3 cellular contexts compared by ENCODE assay signal in the genomic region with DNA sequence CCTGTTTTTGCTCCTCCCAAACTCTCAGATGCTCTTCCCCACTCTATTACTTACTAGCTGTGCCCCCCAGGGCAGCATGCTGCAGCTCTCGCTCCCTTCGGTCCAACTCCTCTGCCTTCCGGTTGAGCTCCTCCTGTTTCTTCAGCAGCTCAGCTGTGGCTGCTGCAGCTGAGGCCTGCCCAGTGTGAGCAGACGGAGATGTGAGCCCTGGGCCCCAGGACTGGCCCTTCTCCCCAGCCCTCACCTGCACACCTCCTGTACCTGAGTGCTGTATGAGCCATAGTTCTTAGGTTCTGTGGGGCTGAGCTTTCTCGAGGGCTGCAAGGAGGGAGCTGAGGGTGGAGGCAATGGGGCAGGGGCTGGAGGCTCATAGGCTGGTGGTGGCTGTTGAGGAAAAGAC.
TF ChIP-seq lines count a peak whose summit lies in the region.

No MANE protein-coding gene starts in this region.

TF ChIP-seq in A549, 52 proteins besides CTCF, POLR2A, EP300 and RAD21:
- no peak for TF ChIP-seq CHD2 (IDR thresholded peaks at IDR 0.05; ENCODE audit: low read length, partially characterized antibody)
- no peak for TF ChIP-seq CEBPB (IDR thresholded peaks at IDR 0.05)
- TF ChIP-seq BHLHE40 (IDR thresholded peaks at IDR 0.05; ENCODE audit: low read depth, low read length) = no peak

TF ChIP-seq in WTC11, 78 proteins besides CTCF, POLR2A, EP300 and RAD21:
- TF ChIP-seq, protein P1, sequence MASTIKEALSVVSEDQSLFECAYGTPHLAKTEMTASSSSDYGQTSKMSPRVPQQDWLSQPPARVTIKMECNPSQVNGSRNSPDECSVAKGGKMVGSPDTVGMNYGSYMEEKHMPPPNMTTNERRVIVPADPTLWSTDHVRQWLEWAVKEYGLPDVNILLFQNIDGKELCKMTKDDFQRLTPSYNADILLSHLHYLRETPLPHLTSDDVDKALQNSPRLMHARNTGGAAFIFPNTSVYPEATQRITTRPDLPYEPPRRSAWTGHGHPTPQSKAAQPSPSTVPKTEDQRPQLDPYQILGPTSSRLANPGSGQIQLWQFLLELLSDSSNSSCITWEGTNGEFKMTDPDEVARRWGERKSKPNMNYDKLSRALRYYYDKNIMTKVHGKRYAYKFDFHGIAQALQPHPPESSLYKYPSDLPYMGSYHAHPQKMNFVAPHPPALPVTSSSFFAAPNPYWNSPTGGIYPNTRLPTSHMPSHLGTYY (CRISPR knock-in tag; IDR thresholded peaks at IDR 0.05) = no peak
- TF ChIP-seq TCF7 (CRISPR knock-in tag; IDR thresholded peaks at IDR 0.05; ENCODE audit: low read depth) (no peak), MYBL2 (CRISPR knock-in tag; IDR thresholded peaks at IDR 0.05) (no peak), ZNF232 (CRISPR knock-in tag; IDR thresholded peaks at IDR 0.05) (no peak), SMAD4 (CRISPR knock-in tag; IDR thresholded peaks at IDR 0.05) (no peak), NFYB (CRISPR knock-in tag; conservative IDR thresholded peaks at IDR 0.05; ENCODE audit: low read depth) (no peak), ZNF416 (CRISPR knock-in tag; IDR thresholded peaks at IDR 0.05) (no peak), ZNF396 (CRISPR knock-in tag; IDR thresholded peaks at IDR 0.05; ENCODE audit: borderline replicate concordance) (no peak), CREM (CRISPR knock-in tag; IDR thresholded peaks at IDR 0.05) (no peak)
- TF ChIP-seq, protein P2, sequence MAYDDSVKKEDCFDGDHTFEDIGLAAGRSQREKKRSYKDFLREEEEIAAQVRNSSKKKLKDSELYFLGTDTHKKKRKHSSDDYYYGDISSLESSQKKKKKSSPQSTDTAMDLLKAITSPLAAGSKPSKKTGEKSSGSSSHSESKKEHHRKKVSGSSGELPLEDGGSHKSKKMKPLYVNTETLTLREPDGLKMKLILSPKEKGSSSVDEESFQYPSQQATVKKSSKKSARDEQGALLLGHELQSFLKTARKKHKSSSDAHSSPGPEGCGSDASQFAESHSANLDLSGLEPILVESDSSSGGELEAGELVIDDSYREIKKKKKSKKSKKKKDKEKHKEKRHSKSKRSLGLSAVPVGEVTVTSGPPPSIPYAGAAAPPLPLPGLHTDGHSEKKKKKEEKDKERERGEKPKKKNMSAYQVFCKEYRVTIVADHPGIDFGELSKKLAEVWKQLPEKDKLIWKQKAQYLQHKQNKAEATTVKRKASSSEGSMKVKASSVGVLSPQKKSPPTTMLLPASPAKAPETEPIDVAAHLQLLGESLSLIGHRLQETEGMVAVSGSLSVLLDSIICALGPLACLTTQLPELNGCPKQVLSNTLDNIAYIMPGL (CRISPR knock-in tag; IDR thresholded peaks at IDR 0.05) = no peak
- TF ChIP-seq, protein P3, sequence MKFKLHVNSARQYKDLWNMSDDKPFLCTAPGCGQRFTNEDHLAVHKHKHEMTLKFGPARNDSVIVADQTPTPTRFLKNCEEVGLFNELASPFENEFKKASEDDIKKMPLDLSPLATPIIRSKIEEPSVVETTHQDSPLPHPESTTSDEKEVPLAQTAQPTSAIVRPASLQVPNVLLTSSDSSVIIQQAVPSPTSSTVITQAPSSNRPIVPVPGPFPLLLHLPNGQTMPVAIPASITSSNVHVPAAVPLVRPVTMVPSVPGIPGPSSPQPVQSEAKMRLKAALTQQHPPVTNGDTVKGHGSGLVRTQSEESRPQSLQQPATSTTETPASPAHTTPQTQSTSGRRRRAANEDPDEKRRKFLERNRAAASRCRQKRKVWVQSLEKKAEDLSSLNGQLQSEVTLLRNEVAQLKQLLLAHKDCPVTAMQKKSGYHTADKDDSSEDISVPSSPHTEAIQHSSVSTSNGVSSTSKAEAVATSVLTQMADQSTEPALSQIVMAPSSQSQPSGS (CRISPR knock-in tag; IDR thresholded peaks at IDR 0.05; ENCODE audit: borderline replicate concordance, low read depth) = no peak

TF ChIP-seq in HepG2, 621 proteins besides CTCF, POLR2A, EP300 and RAD21:
- TF ChIP-seq, protein P4, sequence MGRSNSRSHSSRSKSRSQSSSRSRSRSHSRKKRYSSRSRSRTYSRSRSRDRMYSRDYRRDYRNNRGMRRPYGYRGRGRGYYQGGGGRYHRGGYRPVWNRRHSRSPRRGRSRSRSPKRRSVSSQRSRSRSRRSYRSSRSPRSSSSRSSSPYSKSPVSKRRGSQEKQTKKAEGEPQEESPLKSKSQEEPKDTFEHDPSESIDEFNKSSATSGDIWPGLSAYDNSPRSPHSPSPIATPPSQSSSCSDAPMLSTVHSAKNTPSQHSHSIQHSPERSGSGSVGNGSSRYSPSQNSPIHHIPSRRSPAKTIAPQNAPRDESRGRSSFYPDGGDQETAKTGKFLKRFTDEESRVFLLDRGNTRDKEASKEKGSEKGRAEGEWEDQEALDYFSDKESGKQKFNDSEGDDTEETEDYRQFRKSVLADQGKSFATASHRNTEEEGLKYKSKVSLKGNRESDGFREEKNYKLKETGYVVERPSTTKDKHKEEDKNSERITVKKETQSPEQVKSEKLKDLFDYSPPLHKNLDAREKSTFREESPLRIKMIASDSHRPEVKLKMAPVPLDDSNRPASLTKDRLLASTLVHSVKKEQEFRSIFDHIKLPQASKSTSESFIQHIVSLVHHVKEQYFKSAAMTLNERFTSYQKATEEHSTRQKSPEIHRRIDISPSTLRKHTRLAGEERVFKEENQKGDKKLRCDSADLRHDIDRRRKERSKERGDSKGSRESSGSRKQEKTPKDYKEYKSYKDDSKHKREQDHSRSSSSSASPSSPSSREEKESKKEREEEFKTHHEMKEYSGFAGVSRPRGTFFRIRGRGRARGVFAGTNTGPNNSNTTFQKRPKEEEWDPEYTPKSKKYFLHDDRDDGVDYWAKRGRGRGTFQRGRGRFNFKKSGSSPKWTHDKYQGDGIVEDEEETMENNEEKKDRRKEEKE (IDR thresholded peaks at IDR 0.05) = no peak
- TF ChIP-seq RORA (CRISPR knock-in tag; IDR thresholded peaks at IDR 0.05) (no peak), IRF2 (CRISPR knock-in tag; IDR thresholded peaks at IDR 0.05) (no peak), SRY (CRISPR knock-in tag; IDR thresholded peaks at IDR 0.05) (no peak), ZNF546 (CRISPR knock-in tag; conservative IDR thresholded peaks at IDR 0.05) (no peak), ZNF777 (CRISPR knock-in tag; IDR thresholded peaks at IDR 0.05) (no peak), ZNF383 (CRISPR knock-in tag; IDR thresholded peaks at IDR 0.05; ENCODE audit: borderline replicate concordance) (no peak), NONO (IDR thresholded peaks at IDR 0.05) (no peak), NONO (CRISPR knock-in tag; conservative IDR thresholded peaks at IDR 0.05) (no peak), ZNF44 (CRISPR knock-in tag; IDR thresholded peaks at IDR 0.05) (no peak), ZNF138 (CRISPR knock-in tag; IDR thresholded peaks at IDR 0.05; ENCODE audit: low read depth) (no peak), ZSCAN21 (CRISPR knock-in tag; IDR thresholded peaks at IDR 0.05; ENCODE audit: borderline replicate concordance) (no peak)
- TF ChIP-seq, protein P5, sequence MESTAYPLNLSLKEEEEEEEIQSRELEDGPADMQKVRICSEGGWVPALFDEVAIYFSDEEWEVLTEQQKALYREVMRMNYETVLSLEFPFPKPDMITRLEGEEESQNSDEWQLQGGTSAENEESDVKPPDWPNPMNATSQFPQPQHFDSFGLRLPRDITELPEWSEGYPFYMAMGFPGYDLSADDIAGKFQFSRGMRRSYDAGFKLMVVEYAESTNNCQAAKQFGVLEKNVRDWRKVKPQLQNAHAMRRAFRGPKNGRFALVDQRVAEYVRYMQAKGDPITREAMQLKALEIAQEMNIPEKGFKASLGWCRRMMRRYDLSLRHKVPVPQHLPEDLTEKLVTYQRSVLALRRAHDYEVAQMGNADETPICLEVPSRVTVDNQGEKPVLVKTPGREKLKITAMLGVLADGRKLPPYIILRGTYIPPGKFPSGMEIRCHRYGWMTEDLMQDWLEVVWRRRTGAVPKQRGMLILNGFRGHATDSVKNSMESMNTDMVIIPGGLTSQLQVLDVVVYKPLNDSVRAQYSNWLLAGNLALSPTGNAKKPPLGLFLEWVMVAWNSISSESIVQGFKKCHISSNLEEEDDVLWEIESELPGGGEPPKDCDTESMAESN (CRISPR knock-in tag; conservative IDR thresholded peaks at IDR 0.05) = no peak
- TF ChIP-seq, protein P6, sequence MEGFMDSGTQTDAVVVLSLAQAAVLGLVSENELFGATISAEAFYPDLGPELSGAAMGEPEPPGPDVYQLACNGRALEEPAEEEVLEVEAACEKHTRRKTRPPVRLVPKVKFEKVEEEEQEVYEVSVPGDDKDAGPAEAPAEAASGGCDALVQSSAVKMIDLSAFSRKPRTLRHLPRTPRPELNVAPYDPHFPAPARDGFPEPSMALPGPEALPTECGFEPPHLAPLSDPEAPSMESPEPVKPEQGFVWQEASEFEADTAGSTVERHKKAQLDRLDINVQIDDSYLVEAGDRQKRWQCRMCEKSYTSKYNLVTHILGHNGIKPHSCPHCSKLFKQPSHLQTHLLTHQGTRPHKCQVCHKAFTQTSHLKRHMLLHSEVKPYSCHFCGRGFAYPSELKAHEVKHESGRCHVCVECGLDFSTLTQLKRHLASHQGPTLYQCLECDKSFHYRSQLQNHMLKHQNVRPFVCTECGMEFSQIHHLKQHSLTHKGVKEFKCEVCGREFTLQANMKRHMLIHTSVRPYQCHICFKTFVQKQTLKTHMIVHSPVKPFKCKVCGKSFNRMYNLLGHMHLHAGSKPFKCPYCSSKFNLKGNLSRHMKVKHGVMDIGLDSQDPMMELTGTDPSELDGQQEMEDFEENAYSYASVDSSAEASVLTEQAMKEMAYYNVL (CRISPR knock-in tag; IDR thresholded peaks at IDR 0.05; ENCODE audit: borderline replicate concordance) = no peak
- TF ChIP-seq, protein P7, sequence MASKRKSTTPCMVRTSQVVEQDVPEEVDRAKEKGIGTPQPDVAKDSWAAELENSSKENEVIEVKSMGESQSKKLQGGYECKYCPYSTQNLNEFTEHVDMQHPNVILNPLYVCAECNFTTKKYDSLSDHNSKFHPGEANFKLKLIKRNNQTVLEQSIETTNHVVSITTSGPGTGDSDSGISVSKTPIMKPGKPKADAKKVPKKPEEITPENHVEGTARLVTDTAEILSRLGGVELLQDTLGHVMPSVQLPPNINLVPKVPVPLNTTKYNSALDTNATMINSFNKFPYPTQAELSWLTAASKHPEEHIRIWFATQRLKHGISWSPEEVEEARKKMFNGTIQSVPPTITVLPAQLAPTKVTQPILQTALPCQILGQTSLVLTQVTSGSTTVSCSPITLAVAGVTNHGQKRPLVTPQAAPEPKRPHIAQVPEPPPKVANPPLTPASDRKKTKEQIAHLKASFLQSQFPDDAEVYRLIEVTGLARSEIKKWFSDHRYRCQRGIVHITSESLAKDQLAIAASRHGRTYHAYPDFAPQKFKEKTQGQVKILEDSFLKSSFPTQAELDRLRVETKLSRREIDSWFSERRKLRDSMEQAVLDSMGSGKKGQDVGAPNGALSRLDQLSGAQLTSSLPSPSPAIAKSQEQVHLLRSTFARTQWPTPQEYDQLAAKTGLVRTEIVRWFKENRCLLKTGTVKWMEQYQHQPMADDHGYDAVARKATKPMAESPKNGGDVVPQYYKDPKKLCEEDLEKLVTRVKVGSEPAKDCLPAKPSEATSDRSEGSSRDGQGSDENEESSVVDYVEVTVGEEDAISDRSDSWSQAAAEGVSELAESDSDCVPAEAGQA (IDR thresholded peaks at IDR 0.05; ENCODE audit: low read depth) = no peak
- TF ChIP-seq, protein P7 (CRISPR knock-in tag; IDR thresholded peaks at IDR 0.05; ENCODE audit: borderline replicate concordance) = no peak
- TF ChIP-seq, protein P8, sequence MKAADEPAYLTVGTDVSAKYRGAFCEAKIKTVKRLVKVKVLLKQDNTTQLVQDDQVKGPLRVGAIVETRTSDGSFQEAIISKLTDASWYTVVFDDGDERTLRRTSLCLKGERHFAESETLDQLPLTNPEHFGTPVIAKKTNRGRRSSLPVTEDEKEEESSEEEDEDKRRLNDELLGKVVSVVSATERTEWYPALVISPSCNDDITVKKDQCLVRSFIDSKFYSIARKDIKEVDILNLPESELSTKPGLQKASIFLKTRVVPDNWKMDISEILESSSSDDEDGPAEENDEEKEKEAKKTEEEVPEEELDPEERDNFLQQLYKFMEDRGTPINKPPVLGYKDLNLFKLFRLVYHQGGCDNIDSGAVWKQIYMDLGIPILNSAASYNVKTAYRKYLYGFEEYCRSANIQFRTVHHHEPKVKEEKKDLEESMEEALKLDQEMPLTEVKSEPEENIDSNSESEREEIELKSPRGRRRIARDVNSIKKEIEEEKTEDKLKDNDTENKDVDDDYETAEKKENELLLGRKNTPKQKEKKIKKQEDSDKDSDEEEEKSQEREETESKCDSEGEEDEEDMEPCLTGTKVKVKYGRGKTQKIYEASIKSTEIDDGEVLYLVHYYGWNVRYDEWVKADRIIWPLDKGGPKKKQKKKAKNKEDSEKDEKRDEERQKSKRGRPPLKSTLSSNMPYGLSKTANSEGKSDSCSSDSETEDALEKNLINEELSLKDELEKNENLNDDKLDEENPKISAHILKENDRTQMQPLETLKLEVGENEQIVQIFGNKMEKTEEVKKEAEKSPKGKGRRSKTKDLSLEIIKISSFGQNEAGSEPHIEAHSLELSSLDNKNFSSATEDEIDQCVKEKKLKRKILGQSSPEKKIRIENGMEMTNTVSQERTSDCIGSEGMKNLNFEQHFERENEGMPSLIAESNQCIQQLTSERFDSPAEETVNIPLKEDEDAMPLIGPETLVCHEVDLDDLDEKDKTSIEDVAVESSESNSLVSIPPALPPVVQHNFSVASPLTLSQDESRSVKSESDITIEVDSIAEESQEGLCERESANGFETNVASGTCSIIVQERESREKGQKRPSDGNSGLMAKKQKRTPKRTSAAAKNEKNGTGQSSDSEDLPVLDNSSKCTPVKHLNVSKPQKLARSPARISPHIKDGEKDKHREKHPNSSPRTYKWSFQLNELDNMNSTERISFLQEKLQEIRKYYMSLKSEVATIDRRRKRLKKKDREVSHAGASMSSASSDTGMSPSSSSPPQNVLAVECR (CRISPR knock-in tag; IDR thresholded peaks at IDR 0.05; ENCODE audit: borderline replicate concordance) = no peak
